ENCODE assay signal across 13 cellular contexts in the genomic region with DNA sequence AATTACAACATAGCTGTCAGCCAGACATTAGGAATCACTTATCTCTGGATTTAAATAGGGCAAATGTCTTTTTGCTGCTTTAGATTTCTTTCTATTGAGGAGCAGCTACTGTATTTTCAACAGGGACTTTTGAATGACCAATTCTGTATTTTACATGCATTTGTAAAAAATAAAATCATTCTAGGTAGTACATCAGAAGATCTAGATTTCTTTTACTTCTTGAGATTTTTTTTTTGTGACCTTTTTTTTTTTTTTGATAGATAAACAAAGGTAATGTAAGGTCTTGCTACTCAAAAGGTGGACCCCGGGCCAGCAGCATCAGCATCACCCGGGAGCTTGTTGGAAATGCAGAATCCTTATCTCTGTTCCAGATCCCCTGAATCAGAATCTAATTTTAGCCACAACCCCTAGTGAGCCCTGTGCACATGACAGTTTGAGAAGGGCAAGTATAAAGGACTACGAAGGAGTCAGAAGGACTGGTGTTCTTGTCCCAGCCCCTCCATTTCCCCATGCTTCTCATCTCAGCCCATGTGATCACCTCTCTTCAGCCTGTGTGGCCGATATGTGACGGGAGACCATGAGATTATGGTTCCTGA. TPM values are rescaled to one million over a fixed set of nuclear protein-coding genes. Genes with fewer than 3 reads are reported as not detected.
DNase-seq lines count a peak whose midpoint lies in the region; ATAC-seq and TF ChIP-seq lines count a peak whose summit lies in the region.
"Had no signal": no experiment of that assay in that cellular context is flagged by ENCODE, and none has a peak within 500 bp of the region (broad histone marks: within the 10 kb centered on the region; RNA-seq: fewer than 3 reads in every experiment).

No MANE protein-coding gene starts in this region.

- H4K20me1 ChIP-seq in OCI-LY7 (ENCODE audit: insufficient read depth, low read length), result no peaks in the 10 kb centered on the region

- no peak overlapping the region for H3K4me3 ChIP-seq in OCI-LY7 (ENCODE audit: low read depth, low read length, poor library complexity, severe bottlenecking)
- no peak overlapping the region for H3K4me3 ChIP-seq in left lung
- H3K4me3 ChIP-seq: gastroesophageal sphincter, pancreas had no signal

- H3K4me1 Mint-ChIP-seq in CD4-positive, alpha-beta T cell (ENCODE audit: low read depth), result peaks cover 10% of the 10 kb centered on the region
- peaks cover 9% of the 10 kb centered on the region for H3K4me1 Mint-ChIP-seq in chondrocyte (ENCODE audit: low read depth)
- H3K4me1 Mint-ChIP-seq in nephron, result peaks cover 20% of the 10 kb centered on the region

- POLR2A ChIA-PET in CD4-positive, alpha-beta T cell (lab: Charles Lee), result interaction anchor here (0.7 kb wide), 2 partner anchors 512 to 674 kb away, joined by 3 read pairs; no protein-coding TSS in a partner anchor
- POLR2A ChIA-PET in OCI-LY7 (lab: Charles Lee), result interaction anchor here (0.7 kb wide), 2 partner anchors 14 to 587 kb away, joined by 3 to 4 read pairs; no protein-coding TSS in a partner anchor

- H3K27me3 Mint-ChIP-seq in CD4-positive, alpha-beta T cell, result no peaks in the 10 kb centered on the region
- peaks cover 19% of the 10 kb centered on the region for H3K27me3 Mint-ChIP-seq in chondrocyte (ENCODE audit: low read depth)
- H3K27me3 Mint-ChIP-seq in nephron (ENCODE audit: low read depth), result peaks cover 4% of the 10 kb centered on the region

- no peak overlapping the region for H3K27ac ChIP-seq in CD4-positive, alpha-beta T cell (ENCODE audit: low read depth, low read length)
- H3K27ac ChIP-seq in OCI-LY7 (ENCODE audit: low read depth, low read length, poor library complexity, severe bottlenecking) (no peak overlapping the region), left lung (no peak overlapping the region)
- H3K27ac ChIP-seq: gastroesophageal sphincter, pancreas had no signal

- H3K27ac Mint-ChIP-seq in CD4-positive, alpha-beta T cell, result peak overlapping the region; percentile 60
- H3K27ac Mint-ChIP-seq in chondrocyte (ENCODE audit: unreplicated experiment) (no peak overlapping the region), nephron (peak overlapping the region in 2 of 3 experiments; percentile 22 to 53)
- H3K27ac Mint-ChIP-seq: dendritic cell treated with granulocyte-macrophage colony-stimulating factor and Interleukin-4, amounts not matched to agents 40 ng/mL and 50 ng/mL, for 4 days; stimulated activated naive B cell treated with anti-CD40 and anti-IgM and Interleukin-4, amounts not matched to agents 10 μg/mL and 1 μg/mL and 100 μg/mL, for 72 hours had no signal

- no peaks in the 10 kb centered on the region for H3K9me2 ChIP-seq in OCI-LY7 (ENCODE audit: insufficient read depth, low read length)

- no peaks in the 10 kb centered on the region for H3K9me3 ChIP-seq in CD4-positive, alpha-beta T cell (ENCODE audit: control insufficient read depth, low read length)
- H3K9me3 ChIP-seq in OCI-LY7 (ENCODE audit: low read length) (no peaks in the 10 kb centered on the region), left lung (no peaks in the 10 kb centered on the region)
- H3K9me3 ChIP-seq: gastroesophageal sphincter, pancreas had no signal

- no peak overlapping the region for H2AFZ ChIP-seq in OCI-LY7 (ENCODE audit: low read length)

- H3K4me3 Mint-ChIP-seq in CD4-positive, alpha-beta T cell, result no peak overlapping the region
- peak overlapping the region; percentile 64 for H3K4me3 Mint-ChIP-seq in chondrocyte (ENCODE audit: unreplicated experiment)
- no peak overlapping the region for H3K4me3 Mint-ChIP-seq in nephron
- H3K4me3 Mint-ChIP-seq: dendritic cell treated with granulocyte-macrophage colony-stimulating factor and Interleukin-4, amounts not matched to agents 40 ng/mL and 50 ng/mL, for 4 days had no signal

- DNase-seq in CD4-positive, alpha-beta T cell, result no peak
- no peak for DNase-seq in OCI-LY7 (ENCODE audit: low spot score)
- no peak for DNase-seq in chondrocyte (ENCODE audit: low spot score)
- DNase-seq in T1000 (lab: John Stamatoyannopoulos, UW), result no peak
- no peak for DNase-seq in activated naive CD4-positive, alpha-beta T cell (lab: John Stamatoyannopoulos, UW)
- no peak for DNase-seq in left lung

- TF ChIP-seq CTCF in CD4-positive, alpha-beta T cell (IDR thresholded peaks at IDR 0.05), result peak; percentile 40
- TF ChIP-seq CTCF in OCI-LY7 (conservative IDR thresholded peaks at IDR 0.05; ENCODE audit: low read length) (peak; percentile 66; the same call in 1 of the 2 replicates), chondrocyte (IDR thresholded peaks at IDR 0.05) (no peak), nephron (IDR thresholded peaks at IDR 0.05; ENCODE audit: unreplicated experiment in 3 of 3) (no peak), left lung (IDR thresholded peaks at IDR 0.05) (no peak)

- no peaks in the 10 kb centered on the region for H3K4me1 ChIP-seq in OCI-LY7 (ENCODE audit: insufficient read depth, low read length, poor library complexity, severe bottlenecking)
- peaks cover 4 to 7% of the 10 kb centered on the region in 2 donors for H3K4me1 ChIP-seq in left lung

- ATAC-seq in CD4-positive, alpha-beta T cell (ENCODE audit: poor library complexity), result no peak
- ATAC-seq in HG02970 (IDR thresholded peaks at IDR 0.05; ENCODE audit: low FRiP score, unreplicated experiment) (no peak), left lung (no peak)

- CTCF ChIA-PET in CD4-positive, alpha-beta T cell (lab: Charles Lee), result interaction anchor here (0.8 to 1.2 kb wide), 2 partner anchors 11 to 509 kb away, joined by 3 to 4 read pairs; no protein-coding TSS in a partner anchor
- CTCF ChIA-PET in OCI-LY7 (lab: Charles Lee; ENCODE audit: unreplicated experiment), result interaction anchor here (0.6 kb wide), 1 partner anchor 711 kb away, joined by 4 read pairs; no protein-coding TSS in a partner anchor

- H3K36me3 Mint-ChIP-seq in CD4-positive, alpha-beta T cell (ENCODE audit: low read depth), result peaks cover 22% of the 10 kb centered on the region
- H3K36me3 Mint-ChIP-seq in chondrocyte (ENCODE audit: low read depth), result no peaks in the 10 kb centered on the region
- no peaks in the 10 kb centered on the region for H3K36me3 Mint-ChIP-seq in nephron (ENCODE audit: low read depth)
- H3K36me3 Mint-ChIP-seq: stimulated activated naive B cell treated with anti-CD40 and anti-IgM and Interleukin-4, amounts not matched to agents 10 μg/mL and 1 μg/mL and 100 μg/mL, for 72 hours had no signal

- no peaks in the 10 kb centered on the region for H3K79me2 ChIP-seq in OCI-LY7 (ENCODE audit: insufficient read depth, low read depth, low read length)

- H3K9me3 Mint-ChIP-seq in CD4-positive, alpha-beta T cell, result no peaks in the 10 kb centered on the region
- H3K9me3 Mint-ChIP-seq in chondrocyte (ENCODE audit: low read depth) (no peaks in the 10 kb centered on the region), nephron (no peaks in the 10 kb centered on the region)
- H3K9me3 Mint-ChIP-seq: dendritic cell treated with granulocyte-macrophage colony-stimulating factor and Interleukin-4, amounts not matched to agents 40 ng/mL and 50 ng/mL, for 4 days; stimulated activated naive B cell treated with anti-CD40 and anti-IgM and Interleukin-4, amounts not matched to agents 10 μg/mL and 1 μg/mL and 100 μg/mL, for 72 hours; T-helper 1 cell treated with Interleukin-12 subunit alpha and Interleukin-12 subunit beta and Interleukin-4 antibody, amounts not matched to agents 30 μg/mL and 1 μg/mL, for 36 hours had no signal

- no TSS peak for BruUV-seq in OCI-LY7 (replicated peaks; lab: Mats Ljungman, UMichigan)

- no peaks in the 10 kb centered on the region for H3K36me3 ChIP-seq in OCI-LY7 (ENCODE audit: insufficient read depth, low read length)
- no peaks in the 10 kb centered on the region for H3K36me3 ChIP-seq in left lung
- H3K36me3 ChIP-seq: gastroesophageal sphincter, pancreas had no signal

- no peak overlapping the region for H3K4me2 ChIP-seq in OCI-LY7 (ENCODE audit: low read length)

- intact Hi-C loops in CD4-positive, alpha-beta T cell (cut with DNase I, micrococcal nuclease), result loop anchor here (1.0 to 10.0 kb wide), 4 partner anchors 261 to 711 kb away; partner anchors contain the start of gene FAM151B (in 1 of the 2)
- intact Hi-C loops in OCI-LY7 (cut with micrococcal nuclease; ENCODE audit: unreplicated experiment), result no loop called here
- intact Hi-C loops in left lung (cut with DNase I), result no loop called here

- no peaks in the 10 kb centered on the region for H3K27me3 ChIP-seq in CD4-positive, alpha-beta T cell (ENCODE audit: control insufficient read depth, insufficient read depth, low read length)
- H3K27me3 ChIP-seq in left lung, result no peaks in the 10 kb centered on the region
- H3K27me3 ChIP-seq: pancreas had no signal

RNA-seq across cellular contexts. Expression of gene CKMT2, which starts 37.7 kb away (rescaled TPM):
- under 1 TPM; 0.17 to 0.27 TPM for total RNA-seq in CD4-positive, alpha-beta T cell
- total RNA-seq in OCI-LY7 (2014; rRNA removed; shearing (Covaris generic)), result not detected in 2 replicates
- not detected in 2 replicates for total RNA-seq in OCI-LY7 (2022)
- not detected in 3 replicates for total RNA-seq in chondrocyte
- 1 to 10 TPM; 1.5 to 1.7 TPM for total RNA-seq in left lung

Comparison
In these comparisons a context has a peak if more than half of its experiments do, and no peak if none do; other contexts are left out.
1. CTCF ChIP-seq: peak in CD4-positive, alpha-beta T cell (single experiment) and OCI-LY7 (single experiment); none in chondrocyte (single experiment), nephron (0 of 3) and left lung (0 of 2).
2. intact Hi-C loops: an anchor here in CD4-positive, alpha-beta T cell (1.0 to 10.0 kb wide); none called in OCI-LY7 and left lung.